In genomic region chr6:39143238-39143930, GRCh38 we compare ENCODE assay signal across 1 cellular context.
TF ChIP-seq lines count a peak whose summit lies in the region.

No MANE protein-coding gene starts in this region.

TF ChIP-seq in IMR-90, 13 proteins besides CTCF, POLR2A, EP300 and RAD21:
- TF ChIP-seq CEBPB (IDR thresholded peaks at IDR 0.05; ENCODE audit: low read depth, low read length) (no peak), NFE2L2 (IDR thresholded peaks at IDR 0.05; ENCODE audit: low read depth, low read length) (no peak), RFX5 (IDR thresholded peaks at IDR 0.05; ENCODE audit: low read depth, low read length) (no peak)
TF ChIP-seq in IMR-90: peak in this region for 0.
